In the genomic region with DNA sequence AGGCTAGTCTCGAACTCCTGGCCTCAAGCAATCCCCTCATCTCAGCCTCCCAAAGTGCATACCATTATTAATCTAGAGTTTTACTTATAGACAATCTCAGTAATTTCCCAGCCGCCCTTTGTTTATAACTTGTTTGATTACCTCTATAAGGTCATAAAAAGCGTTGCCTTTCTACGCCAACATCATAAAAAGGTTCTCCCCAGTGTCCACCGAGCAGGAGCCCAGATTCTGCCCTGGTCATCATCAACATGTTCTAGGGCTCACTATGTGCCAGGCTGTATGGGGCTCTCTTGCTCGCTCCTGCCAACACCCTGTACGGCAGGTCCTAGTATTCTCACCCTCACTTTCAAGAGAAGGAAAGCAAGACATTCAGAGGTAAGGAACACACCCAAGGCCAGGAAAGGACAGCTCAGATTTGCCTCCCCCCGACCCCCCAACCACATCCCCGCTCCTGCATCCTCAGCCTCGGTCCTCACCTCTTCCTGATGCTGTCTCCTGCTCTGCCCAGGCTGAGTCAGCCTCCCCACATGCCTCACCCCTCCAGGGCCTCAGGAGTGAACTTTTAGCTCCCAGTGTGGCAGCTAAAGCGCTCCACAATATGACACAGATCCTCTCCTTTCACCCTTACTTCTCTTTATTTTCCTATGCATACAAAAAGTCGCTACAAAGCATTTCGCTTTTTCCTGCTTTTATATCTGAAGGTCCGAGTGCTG, we compare ENCODE assay signal across 25 cellular contexts. TPM values are rescaled to one million over a fixed set of nuclear protein-coding genes. Genes with fewer than 3 reads are reported as not detected.
A peak's percentile ranks its signal among the peaks of the same experiment; 100 is the strongest.
DNase-seq lines count a peak whose midpoint lies in the region; ATAC-seq and TF ChIP-seq lines count a peak whose summit lies in the region.
"Had no signal": no experiment of that assay in that cellular context is flagged by ENCODE, and none has a peak within 500 bp of the region (broad histone marks: within the 10 kb centered on the region; RNA-seq: fewer than 3 reads in every experiment).

No MANE protein-coding gene starts in this region.

- peak overlapping the region; percentile 22 for H3K27ac Mint-ChIP-seq in activated CD4-positive, alpha-beta T cell treated with anti-CD3 and anti-CD28 coated beads, Interleukin-2, amount 10 ng/mL, durations not matched to agents 7 days and 5 days
- peak overlapping the region; percentile 12 for H3K27ac Mint-ChIP-seq in activated T-helper 17 cell treated with anti-CD3 and anti-CD28 coated beads, Interleukin-2, amount 50 U/mL, for 72 hours
- H3K27ac Mint-ChIP-seq: T-helper 1 cell treated with Interleukin-12 subunit alpha and Interleukin-12 subunit beta and Interleukin-4 antibody, amounts not matched to agents 30 μg/mL and 1 μg/mL, for 36 hours had no signal

- TF ChIP-seq POLR2A in prostate gland (IDR thresholded peaks at IDR 0.05) = no peak

- H3K27ac ChIP-seq in prostate gland = peak overlapping the region; percentile 73 to 77
- H3K27ac ChIP-seq: breast epithelium, thyroid gland had no signal

- no peaks in the 10 kb centered on the region for H3K9me3 Mint-ChIP-seq in activated CD4-positive, alpha-beta T cell treated with anti-CD3 and anti-CD28 coated beads, Interleukin-2, amount 10 ng/mL, durations not matched to agents 7 days and 5 days
- no peaks in the 10 kb centered on the region for H3K9me3 Mint-ChIP-seq in activated T-helper 17 cell treated with anti-CD3 and anti-CD28 coated beads, Interleukin-2, amount 50 U/mL, for 72 hours
- H3K9me3 Mint-ChIP-seq: CD4-positive, alpha-beta memory T cell; T-helper 1 cell treated with Interleukin-12 subunit alpha and Interleukin-12 subunit beta and Interleukin-4 antibody, amounts not matched to agents 30 μg/mL and 1 μg/mL, for 36 hours had no signal

- H3K27me3 Mint-ChIP-seq in activated CD4-positive, alpha-beta T cell treated with anti-CD3 and anti-CD28 coated beads, Interleukin-2, amount 10 ng/mL, durations not matched to agents 7 days and 5 days = no peaks in the 10 kb centered on the region
- H3K27me3 Mint-ChIP-seq in activated T-helper 17 cell treated with anti-CD3 and anti-CD28 coated beads, Interleukin-2, amount 50 U/mL, for 72 hours = no peaks in the 10 kb centered on the region
- H3K27me3 Mint-ChIP-seq: CD4-positive, alpha-beta memory T cell had no signal

- H3K4me1 Mint-ChIP-seq in activated CD4-positive, alpha-beta T cell treated with anti-CD3 and anti-CD28 coated beads, Interleukin-2, amount 10 ng/mL, durations not matched to agents 7 days and 5 days = peaks cover 28% of the 10 kb centered on the region
- H3K4me1 Mint-ChIP-seq in activated T-helper 17 cell treated with anti-CD3 and anti-CD28 coated beads, Interleukin-2, amount 50 U/mL, for 72 hours = peaks cover 9% of the 10 kb centered on the region

- DNase-seq in activated CD4-positive, alpha-beta T cell treated with anti-CD3 and anti-CD28 coated beads, Interleukin-2, amount 10 ng/mL, durations not matched to agents 7 days and 5 days = no peak
- no peak for DNase-seq in activated CD4-positive, alpha-beta T cell treated with anti-CD3 and anti-CD28 coated beads for 1 hour
- DNase-seq in kidney tubule cell (ENCODE audit: low spot score) = peak; percentile 48
- peak; percentile 52 for DNase-seq in prostate gland (ENCODE audit: low spot score)
- no peak for DNase-seq in HuH-7 (ENCODE audit: low spot score)
- no peak for DNase-seq in hepatic stellate cell (ENCODE audit: low spot score)
- DNase-seq: 8988T; activated CD4-positive, alpha-beta T cell treated with anti-CD3 and anti-CD28 coated beads for 4 hours; activated naive CD4-positive, alpha-beta T cell treated with Interleukin-2 at 50 U/mL for 16 hours; activated T-cell treated with anti-CD3 and anti-CD28 coated beads, Interleukin-2, amount 50 U/mL, for 48 hours; CD4-positive, alpha-beta memory T cell; effector CD8-positive, alpha-beta T cell; erythroblast; NCI-H1436 treated with DMSO at 0.1 percent for 48 hours; NCI-H345; NCI-H774; occipital lobe; RPMI8226; stomach; thyroid gland had no signal

- H3K4me1 ChIP-seq in prostate gland (replicated peaks) = peaks cover 8% of the 10 kb centered on the region
- H3K4me1 ChIP-seq: breast epithelium, HAP-1 had no signal

- H3K4me3 ChIP-seq in prostate gland = no peak overlapping the region
- H3K4me3 ChIP-seq: breast epithelium, HAP-1, stomach, thyroid gland had no signal

- peaks cover 22% of the 10 kb centered on the region for H3K36me3 Mint-ChIP-seq in activated CD4-positive, alpha-beta T cell treated with anti-CD3 and anti-CD28 coated beads, Interleukin-2, amount 10 ng/mL, durations not matched to agents 7 days and 5 days (ENCODE audit: low read depth)
- peaks cover 92% of the 10 kb centered on the region for H3K36me3 Mint-ChIP-seq in activated T-helper 17 cell treated with anti-CD3 and anti-CD28 coated beads, Interleukin-2, amount 50 U/mL, for 72 hours (ENCODE audit: low read depth)

- H3K4me3 Mint-ChIP-seq in activated CD4-positive, alpha-beta T cell treated with anti-CD3 and anti-CD28 coated beads, Interleukin-2, amount 10 ng/mL, durations not matched to agents 7 days and 5 days = no peak overlapping the region
- no peak overlapping the region for H3K4me3 Mint-ChIP-seq in activated T-helper 17 cell treated with anti-CD3 and anti-CD28 coated beads, Interleukin-2, amount 50 U/mL, for 72 hours
- H3K4me3 Mint-ChIP-seq: CD4-positive, alpha-beta memory T cell; T-helper 1 cell treated with Interleukin-12 subunit alpha and Interleukin-12 subunit beta and Interleukin-4 antibody, amounts not matched to agents 30 μg/mL and 1 μg/mL, for 36 hours had no signal

- 84% methylated on average over 14 of the region's 14 CpGs for WGBS in prostate gland

- intact Hi-C loops in prostate gland (cut with DNase I) = no loop called here

- no peak for TF ChIP-seq CTCF in prostate gland (IDR thresholded peaks at IDR 0.05)

- H3K36me3 ChIP-seq in prostate gland = no peaks in the 10 kb centered on the region
- H3K36me3 ChIP-seq: HAP-1 had no signal

- CTCF ChIA-PET in activated CD4-positive, alpha-beta T cell treated with anti-CD3 and anti-CD28 coated beads, Interleukin-2, amount 10 ng/mL, durations not matched to agents 7 days and 5 days (lab: Charles Lee) = no interaction called here

- no peaks in the 10 kb centered on the region for H3K27me3 ChIP-seq in prostate gland (replicated peaks; ENCODE audit: insufficient read depth)
- H3K27me3 ChIP-seq: breast epithelium, stomach, thyroid gland had no signal

- POLR2A ChIA-PET in activated CD4-positive, alpha-beta T cell treated with anti-CD3 and anti-CD28 coated beads, Interleukin-2, amount 10 ng/mL, durations not matched to agents 7 days and 5 days (lab: Charles Lee) = no interaction called here

- H3K9me3 ChIP-seq in prostate gland = no peaks in the 10 kb centered on the region
- H3K9me3 ChIP-seq: breast epithelium, HAP-1, stomach, thyroid gland had no signal

- no peak for ATAC-seq in activated T-helper 17 cell treated with anti-CD3 and anti-CD28 coated beads, Interleukin-2, amount 50 U/mL, for 72 hours (replicated peaks)
- ATAC-seq in GM19035 (IDR thresholded peaks at IDR 0.05; ENCODE audit: unreplicated experiment) = no peak

RNA-seq across cellular contexts. Expression of gene ARFGAP3, which starts 14.3 kb away (rescaled TPM):
- 10 to 100 TPM; 23.9 to 25.5 TPM for total RNA-seq in activated CD4-positive, alpha-beta T cell treated with anti-CD3 and anti-CD28 coated beads, Interleukin-2, amount 10 ng/mL, durations not matched to agents 7 days and 5 days
- 10 to 100 TPM; 32.0 to 32.8 TPM for total RNA-seq in activated T-helper 17 cell treated with anti-CD3 and anti-CD28 coated beads, Interleukin-2, amount 50 U/mL, for 72 hours
- total RNA-seq in prostate gland = 100 to 1,000 TPM in 1 of 2 donors, 10 to 100 TPM in 1; 92.9 to 127 TPM

Comparison
In these comparisons a context has a peak if more than half of its experiments do, and no peak if none do; other contexts are left out.
1. DNase-seq: peak in kidney tubule cell (single experiment) and prostate gland (single experiment); none in activated CD4-positive, alpha-beta T cell treated with anti-CD3 and anti-CD28 coated beads, Interleukin-2, amount 10 ng/mL, durations not matched to agents 7 days and 5 days (single experiment), activated CD4-positive, alpha-beta T cell treated with anti-CD3 and anti-CD28 coated beads for 1 hour (single experiment), HuH-7 (single experiment) and hepatic stellate cell (single experiment).